Comparison of ENCODE assay signal across 20 cellular contexts in the genomic region with DNA sequence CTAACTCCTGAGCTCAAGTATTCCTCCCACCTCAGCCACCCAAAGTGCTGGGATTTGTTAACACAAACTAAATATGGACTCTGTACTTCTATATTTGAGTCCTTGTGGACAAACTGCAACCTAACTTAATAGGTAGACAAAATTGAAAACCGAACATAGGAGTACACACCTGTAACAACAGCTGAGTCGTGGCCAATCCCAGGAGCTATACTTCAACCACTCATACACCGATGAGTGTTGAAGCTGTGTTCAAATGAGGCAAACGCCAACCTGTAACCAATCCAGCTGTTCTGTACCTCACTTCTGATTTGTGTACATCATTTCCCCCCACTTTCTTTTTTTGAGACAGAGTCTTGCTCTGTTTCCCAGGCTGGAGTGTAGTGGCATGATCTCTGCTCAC.
"Had no signal": no experiment of that assay in that cellular context is flagged by ENCODE, and none has a peak within 500 bp of the region (broad histone marks: within the 10 kb centered on the region; RNA-seq: fewer than 3 reads in every experiment).

No MANE protein-coding gene starts in this region.

- ATAC-seq: gastrocnemius medialis; left ventricle myocardium superior; lower lobe of right lung; natural killer cell treated with Interleukin-12 subunit alpha and Interleukin-12 subunit beta and Interleukin-15 and Interleukin-18, amount 100 ng/mL, for 72 hours; sciatic nerve had no signal

- H3K79me2 ChIP-seq: parathyroid adenoma had no signal

- H3K27me3 ChIP-seq: gastrocnemius medialis, neural progenitor cell, stomach, thyroid gland, vagina had no signal

- H3K36me3 ChIP-seq: gastrocnemius medialis, lower lobe of right lung, neural progenitor cell, stomach, thyroid gland, vagina had no signal

- H3K4me2 ChIP-seq: neural progenitor cell, smooth muscle cell had no signal

- H3K9me3 ChIP-seq: gastrocnemius medialis, lower lobe of right lung, stomach, thyroid gland, vagina had no signal

- H3K4me3 ChIP-seq: dorsolateral prefrontal cortex, gastrocnemius medialis, lower lobe of right lung, neural progenitor cell, smooth muscle cell, stomach, thyroid gland, vagina had no signal

- DNase-seq: dorsolateral prefrontal cortex; effector CD4-positive, alpha-beta T cell; foreskin fibroblast; gastrocnemius medialis; left ventricle myocardium superior; lower lobe of right lung; stimulated activated CD4-positive, alpha-beta T cell treated with anti-CD3 and anti-CD28 coated beads, Interleukin-12 subunit alpha, Interleukin-12 subunit beta, amount 100 ng/mL, for 4 hours; stimulated activated CD4-positive, alpha-beta T cell treated with anti-CD3 and anti-CD28 coated beads, Interleukin-1b, Interleukin-23, amount 100 ng/mL, for 48 hours; stimulated activated CD4-positive, alpha-beta T cell treated with anti-CD3 and anti-CD28 coated beads, Interleukin-4, amount 100 ng/mL, for 1 hour; stimulated activated CD8-positive, alpha-beta memory T cell treated with anti-CD3 and anti-CD28 coated beads, Interleukin-4, amount 100 ng/mL, for 48 hours; stimulated activated naive CD4-positive, alpha-beta T cell treated with Interleukin-2 at 50 U/mL for 16 hours; stomach; thyroid gland had no signal

- H3K4me1 ChIP-seq: gastrocnemius medialis, lower lobe of right lung, neural progenitor cell, parathyroid adenoma, stomach, vagina had no signal

- H3K27ac ChIP-seq: dorsolateral prefrontal cortex, gastrocnemius medialis, lower lobe of right lung, neural progenitor cell, parathyroid adenoma, stomach, vagina had no signal

- H3K9me3 Mint-ChIP-seq: neural progenitor cell had no signal

- H3K36me3 Mint-ChIP-seq: neural progenitor cell had no signal

- H3K9ac ChIP-seq: neural progenitor cell, parathyroid adenoma had no signal

- H3K27ac Mint-ChIP-seq: neural progenitor cell, progenitor cell of endocrine pancreas had no signal

- H3K4me3 Mint-ChIP-seq: natural killer cell treated with Interleukin-12 subunit alpha and Interleukin-12 subunit beta and Interleukin-15 and Interleukin-18, amount 100 ng/mL, for 72 hours; neural progenitor cell had no signal

- H2AFZ ChIP-seq: neural progenitor cell, parathyroid adenoma had no signal
